2 cellular contexts compared by ENCODE assay signal in genomic region chrY:25038882-25039281, GRCh38. TPM values are rescaled to one million over a fixed set of nuclear protein-coding genes. Genes with fewer than 3 reads are reported as not detected.
"Had no signal": no experiment of that assay in that cellular context is flagged by ENCODE, and none has a peak within 500 bp of the region (broad histone marks: within the 10 kb centered on the region; RNA-seq: fewer than 3 reads in every experiment).

No MANE protein-coding gene starts in this region.

RNA-seq across cellular contexts. Expression of gene BPY2C, which starts 13.0 kb away (rescaled TPM):
- total RNA-seq: G401, GM12878 had no signal
